ENCODE assay signal across 1 cellular context in the genomic region with DNA sequence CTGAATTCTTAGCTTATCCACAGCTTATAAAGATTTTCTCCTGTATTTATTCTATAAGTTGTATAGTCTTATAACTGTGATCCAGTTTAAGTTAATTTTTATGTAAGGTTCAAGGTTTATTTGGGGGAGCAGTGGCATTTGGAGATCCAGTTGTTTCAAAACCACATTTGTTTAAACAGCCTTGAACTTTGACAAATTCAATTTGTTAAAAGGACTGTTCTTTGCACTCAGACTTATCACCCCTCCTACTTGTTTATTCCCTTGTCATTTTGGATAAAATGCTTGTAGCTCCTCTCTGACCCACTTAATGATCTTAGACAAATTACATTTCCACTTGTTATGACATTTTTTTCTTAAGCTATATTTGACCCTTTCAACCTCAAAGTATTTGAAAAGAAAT.
A peak's percentile ranks its signal among the peaks of the same experiment; 100 is the strongest.
TF ChIP-seq lines count a peak whose summit lies in the region.

No MANE protein-coding gene starts in this region.

TF ChIP-seq in HepG2, 621 proteins besides CTCF, POLR2A, EP300 and RAD21 (continued from another document and continues in another):
- TF ChIP-seq ARID5B (CRISPR knock-in tag; IDR thresholded peaks at IDR 0.05) (peak; percentile 85), ZNF816 (CRISPR knock-in tag; IDR thresholded peaks at IDR 0.05; ENCODE audit: borderline replicate concordance) (no peak), SCMH1 (CRISPR knock-in tag; IDR thresholded peaks at IDR 0.05; ENCODE audit: borderline replicate concordance) (no peak), ZSCAN22 (CRISPR knock-in tag; IDR thresholded peaks at IDR 0.05) (no peak), ASH2L (IDR thresholded peaks at IDR 0.05; ENCODE audit: insufficient read length, low read depth, low read length) (no peak), PCBP1 (IDR thresholded peaks at IDR 0.05; ENCODE audit: borderline replicate concordance, low read depth, low read length) (no peak), TIGD3 (CRISPR knock-in tag; IDR thresholded peaks at IDR 0.05; ENCODE audit: borderline replicate concordance) (no peak), RELA (CRISPR knock-in tag; IDR thresholded peaks at IDR 0.05) (no peak), PHF5A (CRISPR knock-in tag; IDR thresholded peaks at IDR 0.05; ENCODE audit: low read depth, unreplicated experiment) (no peak), NCOR1 (IDR thresholded peaks at IDR 0.05; ENCODE audit: borderline replicate concordance, low read length) (peak; percentile 93), ZNF773 (CRISPR knock-in tag; IDR thresholded peaks at IDR 0.05; ENCODE audit: borderline replicate concordance) (no peak), ZFP82 (CRISPR knock-in tag; IDR thresholded peaks at IDR 0.05; ENCODE audit: borderline replicate concordance) (no peak), CEBPB (IDR thresholded peaks at IDR 0.05; ENCODE audit: borderline replicate concordance, low read depth, low read length) (no peak), ZNF20 (CRISPR knock-in tag; IDR thresholded peaks at IDR 0.05) (no peak), ZNF772 (CRISPR knock-in tag; IDR thresholded peaks at IDR 0.05) (no peak), SOX5 (CRISPR knock-in tag; IDR thresholded peaks at IDR 0.05; ENCODE audit: borderline replicate concordance) (peak; percentile 79), ZBTB39 (CRISPR knock-in tag; IDR thresholded peaks at IDR 0.05) (no peak), FOSL1 (CRISPR knock-in tag; IDR thresholded peaks at IDR 0.05; ENCODE audit: borderline replicate concordance) (no peak), SMARCC2 (IDR thresholded peaks at IDR 0.05) (no peak), PAF1 (CRISPR knock-in tag; IDR thresholded peaks at IDR 0.05) (no peak), TCF12 (IDR thresholded peaks at IDR 0.05) (no peak), TCF12 (CRISPR knock-in tag; IDR thresholded peaks at IDR 0.05) (no peak), HNRNPL (IDR thresholded peaks at IDR 0.05; ENCODE audit: low read depth, low read length) (no peak), RFX3 (CRISPR knock-in tag; IDR thresholded peaks at IDR 0.05) (no peak), SRY (CRISPR knock-in tag; IDR thresholded peaks at IDR 0.05) (no peak), BCL6 (CRISPR knock-in tag; IDR thresholded peaks at IDR 0.05) (peak; percentile 46; the same call in 1 of the 2 replicates), TGIF2 (CRISPR knock-in tag; IDR thresholded peaks at IDR 0.05) (no peak), ZNF3 (CRISPR knock-in tag; IDR thresholded peaks at IDR 0.05) (no peak), NFIC (IDR thresholded peaks at IDR 0.05; ENCODE audit: low read length) (peak; percentile 77; the same call in 1 of the 2 replicates), ZBTB1 (CRISPR knock-in tag; IDR thresholded peaks at IDR 0.05; ENCODE audit: borderline replicate concordance) (no peak), GZF1 (CRISPR knock-in tag; IDR thresholded peaks at IDR 0.05) (no peak), ZNF790 (CRISPR knock-in tag; IDR thresholded peaks at IDR 0.05; ENCODE audit: borderline replicate concordance) (no peak), ZNF557 (CRISPR knock-in tag; IDR thresholded peaks at IDR 0.05) (no peak), ZNF136 (CRISPR knock-in tag; IDR thresholded peaks at IDR 0.05; ENCODE audit: low read depth) (no peak), ZNF572 (CRISPR knock-in tag; IDR thresholded peaks at IDR 0.05) (no peak), RFXAP (CRISPR knock-in tag; IDR thresholded peaks at IDR 0.05; ENCODE audit: borderline replicate concordance) (no peak), ZNF333 (CRISPR knock-in tag; IDR thresholded peaks at IDR 0.05; ENCODE audit: borderline replicate concordance) (no peak), RXRA (CRISPR knock-in tag; IDR thresholded peaks at IDR 0.05) (no peak), ZNF709 (CRISPR knock-in tag; IDR thresholded peaks at IDR 0.05) (no peak), ZNF354B (CRISPR knock-in tag; IDR thresholded peaks at IDR 0.05) (no peak), ZNF253 (CRISPR knock-in tag; IDR thresholded peaks at IDR 0.05; ENCODE audit: borderline replicate concordance) (no peak), ATRX (CRISPR knock-in tag; IDR thresholded peaks at IDR 0.05; ENCODE audit: borderline replicate concordance) (no peak), SIN3A (IDR thresholded peaks at IDR 0.05; ENCODE audit: borderline replicate concordance, low read depth, low read length) (no peak), ZNF292 (CRISPR knock-in tag; IDR thresholded peaks at IDR 0.05; ENCODE audit: borderline replicate concordance, low read depth) (no peak), NCOA5 (CRISPR knock-in tag; IDR thresholded peaks at IDR 0.05) (no peak), FOXK1 (CRISPR knock-in tag; IDR thresholded peaks at IDR 0.05; ENCODE audit: borderline replicate concordance, low read depth) (no peak), ZNF792 (CRISPR knock-in tag; IDR thresholded peaks at IDR 0.05) (no peak)
- TF ChIP-seq, protein P1, sequence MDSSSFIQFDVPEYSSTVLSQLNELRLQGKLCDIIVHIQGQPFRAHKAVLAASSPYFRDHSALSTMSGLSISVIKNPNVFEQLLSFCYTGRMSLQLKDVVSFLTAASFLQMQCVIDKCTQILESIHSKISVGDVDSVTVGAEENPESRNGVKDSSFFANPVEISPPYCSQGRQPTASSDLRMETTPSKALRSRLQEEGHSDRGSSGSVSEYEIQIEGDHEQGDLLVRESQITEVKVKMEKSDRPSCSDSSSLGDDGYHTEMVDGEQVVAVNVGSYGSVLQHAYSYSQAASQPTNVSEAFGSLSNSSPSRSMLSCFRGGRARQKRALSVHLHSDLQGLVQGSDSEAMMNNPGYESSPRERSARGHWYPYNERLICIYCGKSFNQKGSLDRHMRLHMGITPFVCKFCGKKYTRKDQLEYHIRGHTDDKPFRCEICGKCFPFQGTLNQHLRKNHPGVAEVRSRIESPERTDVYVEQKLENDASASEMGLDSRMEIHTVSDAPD (CRISPR knock-in tag; IDR thresholded peaks at IDR 0.05): no peak
- TF ChIP-seq, protein P2, sequence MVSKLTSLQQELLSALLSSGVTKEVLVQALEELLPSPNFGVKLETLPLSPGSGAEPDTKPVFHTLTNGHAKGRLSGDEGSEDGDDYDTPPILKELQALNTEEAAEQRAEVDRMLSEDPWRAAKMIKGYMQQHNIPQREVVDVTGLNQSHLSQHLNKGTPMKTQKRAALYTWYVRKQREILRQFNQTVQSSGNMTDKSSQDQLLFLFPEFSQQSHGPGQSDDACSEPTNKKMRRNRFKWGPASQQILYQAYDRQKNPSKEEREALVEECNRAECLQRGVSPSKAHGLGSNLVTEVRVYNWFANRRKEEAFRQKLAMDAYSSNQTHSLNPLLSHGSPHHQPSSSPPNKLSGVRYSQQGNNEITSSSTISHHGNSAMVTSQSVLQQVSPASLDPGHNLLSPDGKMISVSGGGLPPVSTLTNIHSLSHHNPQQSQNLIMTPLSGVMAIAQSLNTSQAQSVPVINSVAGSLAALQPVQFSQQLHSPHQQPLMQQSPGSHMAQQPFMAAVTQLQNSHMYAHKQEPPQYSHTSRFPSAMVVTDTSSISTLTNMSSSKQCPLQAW (CRISPR knock-in tag; IDR thresholded peaks at IDR 0.05): no peak
- TF ChIP-seq, protein P3, sequence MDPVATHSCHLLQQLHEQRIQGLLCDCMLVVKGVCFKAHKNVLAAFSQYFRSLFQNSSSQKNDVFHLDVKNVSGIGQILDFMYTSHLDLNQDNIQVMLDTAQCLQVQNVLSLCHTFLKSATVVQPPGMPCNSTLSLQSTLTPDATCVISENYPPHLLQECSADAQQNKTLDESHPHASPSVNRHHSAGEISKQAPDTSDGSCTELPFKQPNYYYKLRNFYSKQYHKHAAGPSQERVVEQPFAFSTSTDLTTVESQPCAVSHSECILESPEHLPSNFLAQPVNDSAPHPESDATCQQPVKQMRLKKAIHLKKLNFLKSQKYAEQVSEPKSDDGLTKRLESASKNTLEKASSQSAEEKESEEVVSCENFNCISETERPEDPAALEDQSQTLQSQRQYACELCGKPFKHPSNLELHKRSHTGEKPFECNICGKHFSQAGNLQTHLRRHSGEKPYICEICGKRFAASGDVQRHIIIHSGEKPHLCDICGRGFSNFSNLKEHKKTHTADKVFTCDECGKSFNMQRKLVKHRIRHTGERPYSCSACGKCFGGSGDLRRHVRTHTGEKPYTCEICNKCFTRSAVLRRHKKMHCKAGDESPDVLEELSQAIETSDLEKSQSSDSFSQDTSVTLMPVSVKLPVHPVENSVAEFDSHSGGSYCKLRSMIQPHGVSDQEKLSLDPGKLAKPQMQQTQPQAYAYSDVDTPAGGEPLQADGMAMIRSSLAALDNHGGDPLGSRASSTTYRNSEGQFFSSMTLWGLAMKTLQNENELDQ (CRISPR knock-in tag; IDR thresholded peaks at IDR 0.05; ENCODE audit: borderline replicate concordance): no peak
- TF ChIP-seq, protein P4, sequence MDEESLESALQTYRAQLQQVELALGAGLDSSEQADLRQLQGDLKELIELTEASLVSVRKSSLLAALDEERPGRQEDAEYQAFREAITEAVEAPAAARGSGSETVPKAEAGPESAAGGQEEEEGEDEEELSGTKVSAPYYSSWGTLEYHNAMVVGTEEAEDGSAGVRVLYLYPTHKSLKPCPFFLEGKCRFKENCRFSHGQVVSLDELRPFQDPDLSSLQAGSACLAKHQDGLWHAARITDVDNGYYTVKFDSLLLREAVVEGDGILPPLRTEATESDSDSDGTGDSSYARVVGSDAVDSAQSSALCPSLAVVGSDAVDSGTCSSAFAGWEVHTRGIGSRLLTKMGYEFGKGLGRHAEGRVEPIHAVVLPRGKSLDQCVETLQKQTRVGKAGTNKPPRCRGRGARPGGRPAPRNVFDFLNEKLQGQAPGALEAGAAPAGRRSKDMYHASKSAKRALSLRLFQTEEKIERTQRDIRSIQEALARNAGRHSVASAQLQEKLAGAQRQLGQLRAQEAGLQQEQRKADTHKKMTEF (CRISPR knock-in tag; IDR thresholded peaks at IDR 0.05): peak; percentile 64
- TF ChIP-seq, protein P5, sequence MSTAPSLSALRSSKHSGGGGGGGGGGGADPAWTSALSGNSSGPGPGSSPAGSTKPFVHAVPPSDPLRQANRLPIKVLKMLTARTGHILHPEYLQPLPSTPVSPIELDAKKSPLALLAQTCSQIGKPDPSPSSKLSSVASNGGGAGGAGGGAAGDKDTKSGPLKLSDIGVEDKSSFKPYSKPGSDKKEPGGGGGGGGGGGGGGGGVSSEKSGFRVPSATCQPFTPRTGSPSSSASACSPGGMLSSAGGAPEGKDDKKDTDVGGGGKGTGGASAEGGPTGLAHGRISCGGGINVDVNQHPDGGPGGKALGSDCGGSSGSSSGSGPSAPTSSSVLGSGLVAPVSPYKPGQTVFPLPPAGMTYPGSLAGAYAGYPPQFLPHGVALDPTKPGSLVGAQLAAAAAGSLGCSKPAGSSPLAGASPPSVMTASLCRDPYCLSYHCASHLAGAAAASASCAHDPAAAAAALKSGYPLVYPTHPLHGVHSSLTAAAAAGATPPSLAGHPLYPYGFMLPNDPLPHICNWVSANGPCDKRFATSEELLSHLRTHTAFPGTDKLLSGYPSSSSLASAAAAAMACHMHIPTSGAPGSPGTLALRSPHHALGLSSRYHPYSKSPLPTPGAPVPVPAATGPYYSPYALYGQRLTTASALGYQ (CRISPR knock-in tag; IDR thresholded peaks at IDR 0.05): no peak
- TF ChIP-seq, protein P6, sequence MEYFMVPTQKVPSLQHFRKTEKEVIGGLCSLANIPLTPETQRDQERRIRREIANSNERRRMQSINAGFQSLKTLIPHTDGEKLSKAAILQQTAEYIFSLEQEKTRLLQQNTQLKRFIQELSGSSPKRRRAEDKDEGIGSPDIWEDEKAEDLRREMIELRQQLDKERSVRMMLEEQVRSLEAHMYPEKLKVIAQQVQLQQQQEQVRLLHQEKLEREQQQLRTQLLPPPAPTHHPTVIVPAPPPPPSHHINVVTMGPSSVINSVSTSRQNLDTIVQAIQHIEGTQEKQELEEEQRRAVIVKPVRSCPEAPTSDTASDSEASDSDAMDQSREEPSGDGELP (IDR thresholded peaks at IDR 0.05; ENCODE audit: borderline replicate concordance, low read depth): no peak
